29 cellular contexts compared by ENCODE assay signal in genomic region chr9:130699047-130699446, GRCh38. TPM values are rescaled to one million over a fixed set of nuclear protein-coding genes. Genes with fewer than 3 reads are reported as not detected.
DNase-seq lines count a peak whose midpoint lies in the region; ATAC-seq and TF ChIP-seq lines count a peak whose summit lies in the region.
"Had no signal": no experiment of that assay in that cellular context is flagged by ENCODE, and none has a peak within 500 bp of the region (broad histone marks: within the 10 kb centered on the region; RNA-seq: fewer than 3 reads in every experiment).

No MANE protein-coding gene starts in this region.

- H3K79me1 ChIP-seq in mesenchymal stem cell (replicated peaks; ENCODE audit: low read length, poor library complexity, severe bottlenecking): peaks cover 35% of the 10 kb centered on the region

- H3K36me3 Mint-ChIP-seq in T-helper 2 cell treated with Interferon-gamma antibody and Interleukin-4, amounts not matched to agents 5 μg/mL and 100 μg/mL, for 36 hours (ENCODE audit: low read depth): peaks cover 71% of the 10 kb centered on the region
- H3K36me3 Mint-ChIP-seq in type B pancreatic cell: peaks cover 39% of the 10 kb centered on the region

- H4K91ac ChIP-seq in mesenchymal stem cell (ENCODE audit: low read length): no peak overlapping the region

- H3K9me3 Mint-ChIP-seq in T-helper 2 cell treated with Interferon-gamma antibody and Interleukin-4, amounts not matched to agents 5 μg/mL and 100 μg/mL, for 36 hours: no peaks in the 10 kb centered on the region
- no peaks in the 10 kb centered on the region for H3K9me3 Mint-ChIP-seq in type B pancreatic cell
- H3K9me3 Mint-ChIP-seq: CD4-positive, alpha-beta memory T cell; naive thymus-derived CD8-positive, alpha-beta T cell; T-cell had no signal

- no peak for TF ChIP-seq CTCF in OCI-LY3 (IDR thresholded peaks at IDR 0.05; ENCODE audit: low read depth, low read length)
- TF ChIP-seq CTCF in type B pancreatic cell (conservative IDR thresholded peaks at IDR 0.05): no peak

- in situ Hi-C loops in GM23248 (cut with MboI): loop anchor here (25.0 kb wide), 1 partner anchor 587 kb away; no protein-coding TSS in a partner anchor

- H2BK5ac ChIP-seq in mesenchymal stem cell (ENCODE audit: low read depth, low read length, poor library complexity, severe bottlenecking): no peak overlapping the region

- H2BK120ac ChIP-seq in mesenchymal stem cell (ENCODE audit: low read depth, low read length): no peak overlapping the region

- no peak for DNase-seq in T-helper 2 cell treated with Interferon-gamma antibody and Interleukin-4, amounts not matched to agents 5 μg/mL and 100 μg/mL, for 36 hours (ENCODE audit: low spot score)
- DNase-seq in T-helper 2 cell (no peak), GM23248 (no peak), mesenchymal stem cell (no peak), ecto neural progenitor cell (ENCODE audit: low spot score) (no peak), type B pancreatic cell (ENCODE audit: extremely low spot score, unreplicated experiment) (no peak)
- DNase-seq: activated CD4-positive, alpha-beta T cell treated with anti-CD3 and anti-CD28 coated beads for 1 hour; activated naive CD4-positive, alpha-beta T cell treated with anti-CD3 and anti-CD28 coated beads, Interleukin-2, amount 50 U/mL, for 16 hours; anterior cingulate cortex; CD4-positive, alpha-beta memory T cell; effector memory CD4-positive, alpha-beta T cell; erythroblast; H9; Karpas-422; left ventricle myocardium superior; naive thymus-derived CD8-positive, alpha-beta T cell; NCI-H1092; NCI-H1694 treated with DMSO at 0.1 percent for 48 hours; NCI-H2171; NCI-H524 treated with DMSO at 0.1 percent for 48 hours; NK-92 treated with Interleukin-12 subunit alpha and Interleukin-12 subunit beta, amount 100 ng/mL, for 24 hours; occipital lobe; T-cell; tibial artery had no signal

- H3K27me3 ChIP-seq in GM23248 (replicated peaks; ENCODE audit: insufficient read depth): no peaks in the 10 kb centered on the region
- no peaks in the 10 kb centered on the region for H3K27me3 ChIP-seq in OCI-LY3 (ENCODE audit: low read depth, low read length)
- H3K27me3 ChIP-seq in mesenchymal stem cell (ENCODE audit: control insufficient read depth in 1 of 2, insufficient read depth in 1 of 2, low read length in 2 of 2): no peaks in the 10 kb centered on the region
- H3K27me3 ChIP-seq: tibial artery had no signal

- no peak overlapping the region for H3K18ac ChIP-seq in mesenchymal stem cell (ENCODE audit: low read depth in 1 of 2, low read length in 2 of 2)

- H2BK12ac ChIP-seq in mesenchymal stem cell (ENCODE audit: low read length in 2 of 2): no peak overlapping the region

- peak overlapping the region; percentile 13; the same call in 1 of the 2 replicates for H3K9ac ChIP-seq in GM23248
- H3K9ac ChIP-seq in OCI-LY3 (ENCODE audit: low read length): no peak overlapping the region
- no peak overlapping the region for H3K9ac ChIP-seq in mesenchymal stem cell (ENCODE audit: low read length)

- H3K4me3 ChIP-seq in GM23248 (no peak overlapping the region), OCI-LY3 (ENCODE audit: low read length) (no peak overlapping the region), mesenchymal stem cell (ENCODE audit: insufficient read depth in 1 of 2, low read depth in 1 of 2, low read length in 2 of 2) (no peak overlapping the region)
- H3K4me3 ChIP-seq: tibial artery had no signal

- no peak overlapping the region for H3K4me3 Mint-ChIP-seq in T-helper 2 cell treated with Interferon-gamma antibody and Interleukin-4, amounts not matched to agents 5 μg/mL and 100 μg/mL, for 36 hours
- no peak overlapping the region for H3K4me3 Mint-ChIP-seq in type B pancreatic cell
- H3K4me3 Mint-ChIP-seq: CD4-positive, alpha-beta memory T cell; H9; naive thymus-derived CD8-positive, alpha-beta T cell; T-cell had no signal

- no peak for ATAC-seq in HG03280 (IDR thresholded peaks at IDR 0.05; ENCODE audit: unreplicated experiment)
- ATAC-seq: left ventricle myocardium superior; naive thymus-derived CD8-positive, alpha-beta T cell; T-cell had no signal

- peaks cover 28% of the 10 kb centered on the region for H3K4me1 Mint-ChIP-seq in T-helper 2 cell treated with Interferon-gamma antibody and Interleukin-4, amounts not matched to agents 5 μg/mL and 100 μg/mL, for 36 hours (ENCODE audit: low read depth)
- H3K4me1 Mint-ChIP-seq in type B pancreatic cell (ENCODE audit: unreplicated experiment): peaks cover 14% of the 10 kb centered on the region

- peak overlapping the region; percentile 30 for H2AK5ac ChIP-seq in mesenchymal stem cell (ENCODE audit: low read length, severe bottlenecking)

- peaks cover 56% of the 10 kb centered on the region for H3K79me2 ChIP-seq in GM23248 (ENCODE audit: insufficient read depth)
- peaks cover 81% of the 10 kb centered on the region for H3K79me2 ChIP-seq in OCI-LY3 (ENCODE audit: low read length)

- H2AFZ ChIP-seq in GM23248 (no peak overlapping the region), OCI-LY3 (ENCODE audit: low read depth, low read length) (no peak overlapping the region), mesenchymal stem cell (ENCODE audit: low read depth, low read length) (no peak overlapping the region)

- H3F3A ChIP-seq in GM23248 (ENCODE audit: insufficient read depth): peaks cover 15% of the 10 kb centered on the region

- H3K36me3 ChIP-seq in GM23248 (ENCODE audit: low read depth) (peaks cover 38% of the 10 kb centered on the region), OCI-LY3 (replicated peaks; ENCODE audit: low read depth, low read length) (peaks cover 74% of the 10 kb centered on the region), mesenchymal stem cell (ENCODE audit: control insufficient read depth in 1 of 2, insufficient read depth in 2 of 2, low read depth in 1 of 2, low read length in 2 of 2) (peaks cover 39 to 77% of the 10 kb centered on the region in 2 experiments)

- no peak overlapping the region for H3K4ac ChIP-seq in mesenchymal stem cell (ENCODE audit: low read depth in 1 of 2, low read length in 2 of 2)

- no peak overlapping the region for H3K23ac ChIP-seq in mesenchymal stem cell (ENCODE audit: low read length in 2 of 2)

- H3K4me1 ChIP-seq in GM23248 (ENCODE audit: insufficient read depth) (peaks cover 21% of the 10 kb centered on the region), OCI-LY3 (ENCODE audit: low read length) (peaks cover 27% of the 10 kb centered on the region), mesenchymal stem cell (ENCODE audit: control insufficient read depth, insufficient read depth, low read depth, low read length) (peaks cover 12% of the 10 kb centered on the region)

- no peaks in the 10 kb centered on the region for H3K27me3 Mint-ChIP-seq in T-helper 2 cell treated with Interferon-gamma antibody and Interleukin-4, amounts not matched to agents 5 μg/mL and 100 μg/mL, for 36 hours (ENCODE audit: low read depth)
- H3K27me3 Mint-ChIP-seq in type B pancreatic cell: no peaks in the 10 kb centered on the region
- H3K27me3 Mint-ChIP-seq: CD4-positive, alpha-beta memory T cell; naive thymus-derived CD8-positive, alpha-beta T cell; T-cell had no signal

- H4K8ac ChIP-seq in mesenchymal stem cell (ENCODE audit: low read length): no peak overlapping the region

- H3K27ac ChIP-seq in GM23248: no peak overlapping the region
- peak overlapping the region; percentile 42 for H3K27ac ChIP-seq in OCI-LY3 (ENCODE audit: low read length)
- H3K27ac ChIP-seq in mesenchymal stem cell (ENCODE audit: low read length, poor library complexity, severe bottlenecking): peak overlapping the region; percentile 17
- H3K27ac ChIP-seq: tibial artery had no signal

- no peaks in the 10 kb centered on the region for H3K9me3 ChIP-seq in GM23248 (ENCODE audit: low read depth)
- H3K9me3 ChIP-seq in OCI-LY3 (ENCODE audit: insufficient read depth, low read length): no peaks in the 10 kb centered on the region
- no peaks in the 10 kb centered on the region for H3K9me3 ChIP-seq in mesenchymal stem cell (ENCODE audit: control insufficient read depth, low read length)
- H3K9me3 ChIP-seq: tibial artery had no signal

- H2BK15ac ChIP-seq in mesenchymal stem cell (ENCODE audit: low read depth, poor library complexity, severe bottlenecking): no peak overlapping the region

- no peaks in the 10 kb centered on the region for H3K9me2 ChIP-seq in GM23248 (ENCODE audit: insufficient read depth)

- H3K27ac Mint-ChIP-seq in T-helper 2 cell treated with Interferon-gamma antibody and Interleukin-4, amounts not matched to agents 5 μg/mL and 100 μg/mL, for 36 hours: peak overlapping the region; percentile 13
- H3K27ac Mint-ChIP-seq in type B pancreatic cell: no peak overlapping the region
- H3K27ac Mint-ChIP-seq: H9, T-cell had no signal

- H3K4me2 ChIP-seq in GM23248 (ENCODE audit: unreplicated experiment): no peak overlapping the region
- peak overlapping the region; percentile 18; the same call in 1 of the 2 replicates for H3K4me2 ChIP-seq in OCI-LY3 (ENCODE audit: low read length)
- H3K4me2 ChIP-seq in mesenchymal stem cell (ENCODE audit: low read length, poor library complexity, severe bottlenecking): no peak overlapping the region

- H4K20me1 ChIP-seq in GM23248 (ENCODE audit: insufficient read depth) (no peaks in the 10 kb centered on the region), OCI-LY3 (ENCODE audit: insufficient read depth, low read length) (peaks cover 60% of the 10 kb centered on the region)

- WGBS in GM23248 (ENCODE audit: low coverage in 1 of 2, low lambda C conversion rate in 2 of 2, missing lambda C conversion rate in 2 of 2), 2 experiments: 78 to 82% methylated on average over 2 of the region's 2 CpGs
- 94% methylated on average over 2 of the region's 2 CpGs for WGBS in mesenchymal stem cell

- no peak overlapping the region for H3K14ac ChIP-seq in mesenchymal stem cell (ENCODE audit: low read length in 2 of 2)

RNA-seq across cellular contexts. Expression of gene EXOSC2, which starts 5.5 kb away (rescaled TPM):
- 18.1 and 21.6 TPM in 2 replicates for total RNA-seq in GM23248 (2014; rRNA removed; shearing (Covaris generic))
- polyA plus RNA-seq in GM23248 (2016; fragmentation: Nextera tagmentation; extraction: Ambion mirVana): 16.1 and 17.2 TPM in 2 replicates
- polyA plus RNA-seq in mesenchymal stem cell (2013, experiment 1 of 2): 6.9 TPM
- polyA plus RNA-seq in mesenchymal stem cell (2013, experiment 2 of 2): 6.9 TPM
- total RNA-seq in type B pancreatic cell (ENCODE audit: low replicate concordance): 38.9 and 57.2 TPM in 2 replicates

RNA-seq across cellular contexts. Expression of gene PRDM12, which starts 34.7 kb away (rescaled TPM):
- not detected in 2 replicates for total RNA-seq in GM23248 (2014; rRNA removed; shearing (Covaris generic))
- not detected in 2 replicates for polyA plus RNA-seq in GM23248 (2016; fragmentation: Nextera tagmentation; extraction: Ambion mirVana)
- polyA plus RNA-seq in mesenchymal stem cell (2013, experiment 1 of 2): 0.03 TPM
- polyA plus RNA-seq in mesenchymal stem cell (2013, experiment 2 of 2): 0.04 TPM
- total RNA-seq in type B pancreatic cell (ENCODE audit: low replicate concordance): 0.34 and 0.50 TPM in 2 replicates
- total RNA-seq: A172; CD4-positive, alpha-beta memory T cell; H9; left ventricle myocardium superior; occipital lobe; SK-MEL-5; skeletal muscle tissue had no signal
